Comparison of ENCODE assay signal across 11 cellular contexts in genomic region chr20:56986931-56987720, GRCh38.
"Had no signal": no experiment of that assay in that cellular context is flagged by ENCODE, and none has a peak within 500 bp of the region (broad histone marks: within the 10 kb centered on the region; RNA-seq: fewer than 3 reads in every experiment).

No MANE protein-coding gene starts in this region.

- H3K9me3 ChIP-seq: ovary, upper lobe of right lung had no signal

- ATAC-seq: activated T-cell treated with anti-CD3 and anti-CD28 coated beads, Interleukin-2, amount 50 U/mL, for 4 hours; upper lobe of right lung had no signal

- H2AFZ ChIP-seq: neural progenitor cell had no signal

- DNase-seq: activated CD4-positive, alpha-beta memory T cell treated with anti-CD3 and anti-CD28 coated beads for 36 hours; activated effector memory CD4-positive, alpha-beta T cell treated with anti-CD3 and anti-CD28 coated beads, Interleukin-2, amount 50 U/mL, for 16 hours; activated T-cell treated with anti-CD3 and anti-CD28 coated beads, Interleukin-2, amount 50 U/mL, for 4 hours; hypothalamus; ovary; stimulated activated CD4-positive, alpha-beta T cell treated with anti-CD3 and anti-CD28 coated beads, Interleukin-4, amount 100 ng/mL, for 1 hour; stimulated activated CD8-positive, alpha-beta memory T cell treated with anti-CD3 and anti-CD28 coated beads, Interleukin-4, amount 100 ng/mL, for 48 hours; T1000; upper lobe of right lung had no signal

- H3K36me3 ChIP-seq: neural progenitor cell, ovary, upper lobe of right lung had no signal

- H3K27ac ChIP-seq: neural progenitor cell, ovary, upper lobe of right lung, VCaP had no signal

- H3K4me3 ChIP-seq: neural progenitor cell, ovary, upper lobe of right lung had no signal

- H3K27me3 ChIP-seq: neural progenitor cell, ovary, upper lobe of right lung had no signal

- H3K4me1 ChIP-seq: neural progenitor cell, upper lobe of right lung had no signal

- H3K4me2 ChIP-seq: neural progenitor cell had no signal
